In genomic region chr21:45294509-45295291, GRCh38 we compare ENCODE assay signal across 8 cellular contexts. TPM values are rescaled to one million over a fixed set of nuclear protein-coding genes. Genes with fewer than 3 reads are reported as not detected.
DNase-seq lines count a peak whose midpoint lies in the region; ATAC-seq and TF ChIP-seq lines count a peak whose summit lies in the region.

No MANE protein-coding gene starts in this region.

- no peaks in the 10 kb centered on the region for H3K27me3 ChIP-seq in ACC112 (ENCODE audit: insufficient read depth, low read length)
- no peaks in the 10 kb centered on the region for H3K27me3 ChIP-seq in NT2/D1 (ENCODE audit: insufficient read depth, insufficient read length)
- H3K27me3 ChIP-seq in naive thymus-derived CD4-positive, alpha-beta T cell (ENCODE audit: control insufficient read depth in 2 of 2, insufficient read depth in 2 of 2, low read length in 2 of 2): no peaks in the 10 kb centered on the region
- peaks cover 100% of the 10 kb centered on the region for H3K27me3 ChIP-seq in MM.1S (replicated peaks; ENCODE audit: insufficient read depth, low read length)

- H3K36me3 ChIP-seq in ACC112 (ENCODE audit: insufficient read depth, low read length) (peaks cover 14% of the 10 kb centered on the region; the same call in 1 of the 2 replicates), NT2/D1 (ENCODE audit: insufficient read depth, insufficient read length, low read length) (peaks cover 57% of the 10 kb centered on the region), MM.1S (replicated peaks; ENCODE audit: insufficient read depth, low read length) (no peaks in the 10 kb centered on the region), OCI-LY7 (ENCODE audit: insufficient read depth, low read length) (no peaks in the 10 kb centered on the region)
- H3K36me3 ChIP-seq in naive thymus-derived CD4-positive, alpha-beta T cell (ENCODE audit: control insufficient read depth in 2 of 3, insufficient read depth in 3 of 3, low read length in 3 of 3): no peaks in the 10 kb centered on the region

- H3K9ac ChIP-seq in NT2/D1 (ENCODE audit: insufficient read length, low read depth) (peak overlapping the region; percentile 76), MM.1S (ENCODE audit: low read length) (no peak overlapping the region)

- POLR2A ChIA-PET in naive thymus-derived CD4-positive, alpha-beta T cell (lab: Charles Lee): interaction anchor here (0.6 to 1.0 kb wide), 2 partner anchors 145 to 441 kb away, joined by 3 read pairs; no protein-coding TSS in a partner anchor
- POLR2A ChIA-PET in OCI-LY7 (lab: Charles Lee): no interaction called here

- peaks cover 0 to 3% (median 0%) of the 10 kb centered on the region in 5 donors for H3K36me3 Mint-ChIP-seq in naive thymus-derived CD4-positive, alpha-beta T cell

- BruUV-seq in OCI-LY7 (replicated peaks; lab: Mats Ljungman, UMichigan): no TSS peak

- peak; percentile 24 for ATAC-seq in esophagus mucosa
- ATAC-seq in naive thymus-derived CD4-positive, alpha-beta T cell: no peak
- ATAC-seq in GM18858 (IDR thresholded peaks at IDR 0.05; ENCODE audit: unreplicated experiment): no peak

- CTCF ChIA-PET in naive thymus-derived CD4-positive, alpha-beta T cell (lab: Charles Lee): interaction anchor here (1.5 kb wide), 1 partner anchor 9 kb away, joined by 3 read pairs; no protein-coding TSS in a partner anchor
- CTCF ChIA-PET in OCI-LY7 (lab: Charles Lee; ENCODE audit: unreplicated experiment): no interaction called here

- H3K4me3 ChIP-seq in ACC112 (ENCODE audit: low read depth, low read length) (peak overlapping the region; percentile 27), NT2/D1 (ENCODE audit: insufficient read length, low read depth) (no peak overlapping the region), MM.1S (ENCODE audit: low read length) (no peak overlapping the region), OCI-LY7 (ENCODE audit: low read depth, low read length, poor library complexity, severe bottlenecking) (no peak overlapping the region)
- no peak overlapping the region for H3K4me3 ChIP-seq in naive thymus-derived CD4-positive, alpha-beta T cell (ENCODE audit: low read length)

- H3K9me2 ChIP-seq in MM.1S (replicated peaks; ENCODE audit: insufficient read depth, low read length) (no peaks in the 10 kb centered on the region), OCI-LY7 (ENCODE audit: insufficient read depth, low read length) (no peaks in the 10 kb centered on the region)

- H3K4me1 ChIP-seq in ACC112 (ENCODE audit: control insufficient read depth, insufficient read depth, low read length, unreplicated experiment) (peaks cover 31% of the 10 kb centered on the region), NT2/D1 (ENCODE audit: insufficient read depth, insufficient read length) (peaks cover 41% of the 10 kb centered on the region), MM.1S (ENCODE audit: low read length) (no peaks in the 10 kb centered on the region), OCI-LY7 (ENCODE audit: insufficient read depth, low read length, poor library complexity, severe bottlenecking) (no peaks in the 10 kb centered on the region)
- H3K4me1 ChIP-seq in naive thymus-derived CD4-positive, alpha-beta T cell (ENCODE audit: control insufficient read depth in 2 of 2, insufficient read depth in 2 of 2, low read length in 2 of 2): peaks cover 13 to 16% of the 10 kb centered on the region in 2 donors

- H2AFZ ChIP-seq in ACC112 (ENCODE audit: low read length, unreplicated experiment) (peak overlapping the region; percentile 40), MM.1S (ENCODE audit: low read length) (no peak overlapping the region), OCI-LY7 (ENCODE audit: low read length) (no peak overlapping the region)

- H3K4me1 Mint-ChIP-seq in naive thymus-derived CD4-positive, alpha-beta T cell: peaks cover 9 to 41% (median 35%) of the 10 kb centered on the region in 7 donors

- intact Hi-C loops in naive thymus-derived CD4-positive, alpha-beta T cell (cut with micrococcal nuclease): loop anchor here in 1 of 2 donors (10.0 kb wide), 1 partner anchor 350 kb away; the partner anchor contains the start of gene SLX9
- intact Hi-C loops in OCI-LY7 (cut with micrococcal nuclease; ENCODE audit: unreplicated experiment): no loop called here

- peak overlapping the region; percentile 98 for H3K27ac ChIP-seq in ACC112 (ENCODE audit: low read depth, low read length)
- H3K27ac ChIP-seq in naive thymus-derived CD4-positive, alpha-beta T cell (ENCODE audit: low read depth, low read length): no peak overlapping the region
- no peak overlapping the region for H3K27ac ChIP-seq in MM.1S (ENCODE audit: low read length)
- no peak overlapping the region for H3K27ac ChIP-seq in OCI-LY7 (ENCODE audit: low read depth, low read length, poor library complexity, severe bottlenecking)

- H3K4me3 Mint-ChIP-seq in naive thymus-derived CD4-positive, alpha-beta T cell: peak overlapping the region in 3 of 10 donors; percentile 27 to 53 (median 41)

- no peaks in the 10 kb centered on the region for H3K9me3 Mint-ChIP-seq in naive thymus-derived CD4-positive, alpha-beta T cell

- H3K9me3 ChIP-seq in NT2/D1 (ENCODE audit: insufficient read depth, low read length): peaks cover 12% of the 10 kb centered on the region
- H3K9me3 ChIP-seq in naive thymus-derived CD4-positive, alpha-beta T cell (ENCODE audit: control insufficient read depth in 2 of 3, low read length in 3 of 3): no peaks in the 10 kb centered on the region
- no peaks in the 10 kb centered on the region for H3K9me3 ChIP-seq in MM.1S (replicated peaks; ENCODE audit: insufficient read depth, low read length)
- H3K9me3 ChIP-seq in OCI-LY7 (ENCODE audit: low read length): no peaks in the 10 kb centered on the region

- peaks cover 0 to 6% (median 0%) of the 10 kb centered on the region in 5 donors for H3K27me3 Mint-ChIP-seq in naive thymus-derived CD4-positive, alpha-beta T cell

- H3K4me2 ChIP-seq in MM.1S (ENCODE audit: low read depth, low read length) (no peak overlapping the region), OCI-LY7 (ENCODE audit: low read length) (no peak overlapping the region)

- TF ChIP-seq CTCF in MM.1S (IDR thresholded peaks at IDR 0.05; ENCODE audit: low read length) (no peak), OCI-LY7 (conservative IDR thresholded peaks at IDR 0.05; ENCODE audit: low read length) (no peak)

- DNase-seq in NT2/D1 (ENCODE audit: low read depth, low spot score): no peak
- DNase-seq in naive thymus-derived CD4-positive, alpha-beta T cell: peak in 1 of 9 donors; percentile 5
- no peak for DNase-seq in NCI-H524 (lab: John Stamatoyannopoulos, UW)
- DNase-seq in MM.1S: no peak
- DNase-seq in OCI-LY7 (ENCODE audit: low spot score): no peak

- no peaks in the 10 kb centered on the region for H3F3A ChIP-seq in MM.1S (ENCODE audit: insufficient read depth, low read length)

- peak overlapping the region in 7 of 9 donors; percentile 36 to 78 (median 47) for H3K27ac Mint-ChIP-seq in naive thymus-derived CD4-positive, alpha-beta T cell

- peaks cover 8% of the 10 kb centered on the region for H3K79me2 ChIP-seq in ACC112 (ENCODE audit: control insufficient read depth, insufficient read depth, low read length, unreplicated experiment)
- no peaks in the 10 kb centered on the region for H3K79me2 ChIP-seq in MM.1S (ENCODE audit: low read length)
- no peaks in the 10 kb centered on the region for H3K79me2 ChIP-seq in OCI-LY7 (ENCODE audit: insufficient read depth, low read depth, low read length)

- H4K20me1 ChIP-seq in MM.1S (ENCODE audit: insufficient read depth, low read length) (no peaks in the 10 kb centered on the region), OCI-LY7 (ENCODE audit: insufficient read depth, low read length) (no peaks in the 10 kb centered on the region)

RNA-seq across cellular contexts. Expression of gene POFUT2, which starts 7.0 kb away (rescaled TPM):
- total RNA-seq in esophagus mucosa (6.2 TPM), OCI-LY7 (2022) (17.0 and 20.4 TPM in 2 replicates)
- 10 to 100 TPM; 20.1 to 53.3 (median 47.8) TPM for total RNA-seq in naive thymus-derived CD4-positive, alpha-beta T cell
- 1 to 10 TPM; 3.8 to 5.4 TPM for polyA plus RNA-seq in naive thymus-derived CD4-positive, alpha-beta T cell
- total RNA-seq in OCI-LY7 (2014; rRNA removed; shearing (Covaris generic)): 14.4 and 20.5 TPM in 2 replicates
